In genomic region chr9:104747565-104748358, GRCh38 we compare ENCODE assay signal across 1 cellular context.
TF ChIP-seq lines count a peak whose summit lies in the region.

Gene NIPSNAP3A (plus strand): TSS chr9:104747683. CDS start chr9:104747793, 110 bp downstream.

TF ChIP-seq in HepG2, 621 proteins besides CTCF, POLR2A, EP300 and RAD21 (continued from another document and continues in another):
- TF ChIP-seq MLLT10 (CRISPR knock-in tag; IDR thresholded peaks at IDR 0.05) (no peak), ZHX2 (IDR thresholded peaks at IDR 0.05; ENCODE audit: low read depth) (no peak), ZHX2 (CRISPR knock-in tag; IDR thresholded peaks at IDR 0.05; ENCODE audit: borderline replicate concordance) (no peak), HES4 (CRISPR knock-in tag; IDR thresholded peaks at IDR 0.05; ENCODE audit: borderline replicate concordance) (no peak), TOPORS (CRISPR knock-in tag; IDR thresholded peaks at IDR 0.05) (no peak), ZNF562 (CRISPR knock-in tag; IDR thresholded peaks at IDR 0.05; ENCODE audit: borderline replicate concordance) (no peak), CCDC6 (CRISPR knock-in tag; IDR thresholded peaks at IDR 0.05) (no peak), SP4 (CRISPR knock-in tag; IDR thresholded peaks at IDR 0.05) (peak; percentile 32; the same call in 1 of the 2 replicates), PRDM4 (CRISPR knock-in tag; IDR thresholded peaks at IDR 0.05; ENCODE audit: borderline replicate concordance) (no peak), ZBTB3 (CRISPR knock-in tag; IDR thresholded peaks at IDR 0.05; ENCODE audit: borderline replicate concordance, low read depth) (0 out of 2 replicates have a peak, but pooled peaks have one; percentile 58), ZNF33B (CRISPR knock-in tag; IDR thresholded peaks at IDR 0.05) (no peak), ZNF431 (CRISPR knock-in tag; IDR thresholded peaks at IDR 0.05; ENCODE audit: borderline replicate concordance, low read depth) (no peak), KLF13 (CRISPR knock-in tag; IDR thresholded peaks at IDR 0.05) (0 out of 2 replicates have a peak, but pooled peaks have one; percentile 43), MAF1 (CRISPR knock-in tag; IDR thresholded peaks at IDR 0.05; ENCODE audit: borderline replicate concordance) (no peak), DNMT3B (CRISPR knock-in tag; conservative IDR thresholded peaks at IDR 0.05) (no peak), ZNF619 (CRISPR knock-in tag; IDR thresholded peaks at IDR 0.05) (no peak), ZNF563 (CRISPR knock-in tag; IDR thresholded peaks at IDR 0.05) (peak; percentile 53; the same call in 1 of the 2 replicates), NFKB2 (CRISPR knock-in tag; IDR thresholded peaks at IDR 0.05; ENCODE audit: borderline replicate concordance) (peak; percentile 84; the same call in 1 of the 2 replicates), NFKBIZ (CRISPR knock-in tag; IDR thresholded peaks at IDR 0.05) (no peak), ZNF710 (CRISPR knock-in tag; IDR thresholded peaks at IDR 0.05; ENCODE audit: borderline replicate concordance) (peak; percentile 20; the same call in 1 of the 2 replicates), HDAC6 (IDR thresholded peaks at IDR 0.05; ENCODE audit: low read depth, low read length) (no peak), CBFB (CRISPR knock-in tag; IDR thresholded peaks at IDR 0.05) (no peak), SALL2 (CRISPR knock-in tag; IDR thresholded peaks at IDR 0.05) (no peak), ZNF225 (CRISPR knock-in tag; IDR thresholded peaks at IDR 0.05) (peak; percentile 83), ZNF652 (CRISPR knock-in tag; IDR thresholded peaks at IDR 0.05; ENCODE audit: borderline replicate concordance, low read depth) (no peak), CEBPZ (IDR thresholded peaks at IDR 0.05; ENCODE audit: low read length) (no peak), ZNF180 (CRISPR knock-in tag; IDR thresholded peaks at IDR 0.05; ENCODE audit: borderline replicate concordance, low read depth) (no peak), ZNF383 (CRISPR knock-in tag; IDR thresholded peaks at IDR 0.05; ENCODE audit: borderline replicate concordance) (peak; percentile 94; the same call in 1 of the 2 replicates), ZKSCAN1 (IDR thresholded peaks at IDR 0.05; ENCODE audit: low read length) (no peak), PAWR (CRISPR knock-in tag; IDR thresholded peaks at IDR 0.05; ENCODE audit: borderline replicate concordance) (no peak), CENPBD1 (CRISPR knock-in tag; IDR thresholded peaks at IDR 0.05; ENCODE audit: borderline replicate concordance, low read depth) (no peak), ZKSCAN5 (CRISPR knock-in tag; IDR thresholded peaks at IDR 0.05) (no peak), FOXA3 (CRISPR knock-in tag; IDR thresholded peaks at IDR 0.05) (no peak), NRL (CRISPR knock-in tag; IDR thresholded peaks at IDR 0.05; ENCODE audit: borderline replicate concordance) (peak; percentile 70; the same call in 1 of the 2 replicates), ZBTB33 (CRISPR knock-in tag; IDR thresholded peaks at IDR 0.05) (no peak), SRY (CRISPR knock-in tag; IDR thresholded peaks at IDR 0.05) (peak; percentile 68), FOSL2 (CRISPR knock-in tag; IDR thresholded peaks at IDR 0.05) (no peak)
- TF ChIP-seq, protein P1, sequence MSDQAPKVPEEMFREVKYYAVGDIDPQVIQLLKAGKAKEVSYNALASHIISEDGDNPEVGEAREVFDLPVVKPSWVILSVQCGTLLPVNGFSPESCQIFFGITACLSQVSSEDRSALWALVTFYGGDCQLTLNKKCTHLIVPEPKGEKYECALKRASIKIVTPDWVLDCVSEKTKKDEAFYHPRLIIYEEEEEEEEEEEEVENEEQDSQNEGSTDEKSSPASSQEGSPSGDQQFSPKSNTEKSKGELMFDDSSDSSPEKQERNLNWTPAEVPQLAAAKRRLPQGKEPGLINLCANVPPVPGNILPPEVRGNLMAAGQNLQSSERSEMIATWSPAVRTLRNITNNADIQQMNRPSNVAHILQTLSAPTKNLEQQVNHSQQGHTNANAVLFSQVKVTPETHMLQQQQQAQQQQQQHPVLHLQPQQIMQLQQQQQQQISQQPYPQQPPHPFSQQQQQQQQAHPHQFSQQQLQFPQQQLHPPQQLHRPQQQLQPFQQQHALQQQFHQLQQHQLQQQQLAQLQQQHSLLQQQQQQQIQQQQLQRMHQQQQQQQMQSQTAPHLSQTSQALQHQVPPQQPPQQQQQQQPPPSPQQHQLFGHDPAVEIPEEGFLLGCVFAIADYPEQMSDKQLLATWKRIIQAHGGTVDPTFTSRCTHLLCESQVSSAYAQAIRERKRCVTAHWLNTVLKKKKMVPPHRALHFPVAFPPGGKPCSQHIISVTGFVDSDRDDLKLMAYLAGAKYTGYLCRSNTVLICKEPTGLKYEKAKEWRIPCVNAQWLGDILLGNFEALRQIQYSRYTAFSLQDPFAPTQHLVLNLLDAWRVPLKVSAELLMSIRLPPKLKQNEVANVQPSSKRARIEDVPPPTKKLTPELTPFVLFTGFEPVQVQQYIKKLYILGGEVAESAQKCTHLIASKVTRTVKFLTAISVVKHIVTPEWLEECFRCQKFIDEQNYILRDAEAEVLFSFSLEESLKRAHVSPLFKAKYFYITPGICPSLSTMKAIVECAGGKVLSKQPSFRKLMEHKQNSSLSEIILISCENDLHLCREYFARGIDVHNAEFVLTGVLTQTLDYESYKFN (CRISPR knock-in tag; conservative IDR thresholded peaks at IDR 0.05), result peak; percentile 33; the same call in 1 of the 2 replicates
- TF ChIP-seq, protein P2, sequence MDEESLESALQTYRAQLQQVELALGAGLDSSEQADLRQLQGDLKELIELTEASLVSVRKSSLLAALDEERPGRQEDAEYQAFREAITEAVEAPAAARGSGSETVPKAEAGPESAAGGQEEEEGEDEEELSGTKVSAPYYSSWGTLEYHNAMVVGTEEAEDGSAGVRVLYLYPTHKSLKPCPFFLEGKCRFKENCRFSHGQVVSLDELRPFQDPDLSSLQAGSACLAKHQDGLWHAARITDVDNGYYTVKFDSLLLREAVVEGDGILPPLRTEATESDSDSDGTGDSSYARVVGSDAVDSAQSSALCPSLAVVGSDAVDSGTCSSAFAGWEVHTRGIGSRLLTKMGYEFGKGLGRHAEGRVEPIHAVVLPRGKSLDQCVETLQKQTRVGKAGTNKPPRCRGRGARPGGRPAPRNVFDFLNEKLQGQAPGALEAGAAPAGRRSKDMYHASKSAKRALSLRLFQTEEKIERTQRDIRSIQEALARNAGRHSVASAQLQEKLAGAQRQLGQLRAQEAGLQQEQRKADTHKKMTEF (CRISPR knock-in tag; IDR thresholded peaks at IDR 0.05), result peak; percentile 77; the same call in 1 of the 2 replicates
